In the genomic region with DNA sequence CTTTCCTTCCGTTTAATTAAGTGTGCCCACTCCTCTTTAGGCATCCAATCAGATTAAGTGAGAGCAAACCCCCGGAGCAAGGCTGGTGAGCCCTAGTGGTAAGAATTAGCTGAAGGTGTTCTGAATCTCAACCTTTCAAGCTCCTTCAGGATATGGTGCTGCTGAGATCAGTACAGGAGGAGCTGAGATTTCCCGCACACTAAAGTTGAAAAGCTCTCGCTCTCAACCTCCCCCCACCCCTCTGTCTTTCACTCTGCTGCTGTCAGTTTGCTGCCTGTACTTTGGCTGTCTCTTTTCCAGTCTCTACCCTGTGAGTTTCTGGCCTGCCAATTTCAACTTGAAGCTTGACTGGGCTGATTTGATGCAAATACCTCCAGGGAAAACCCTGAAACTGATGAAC, we compare ENCODE assay signal across 9 cellular contexts. TPM values are rescaled to one million over a fixed set of nuclear protein-coding genes. Genes with fewer than 3 reads are reported as not detected.
DNase-seq lines count a peak whose midpoint lies in the region; ATAC-seq and TF ChIP-seq lines count a peak whose summit lies in the region.
"Had no signal": no experiment of that assay in that cellular context is flagged by ENCODE, and none has a peak within 500 bp of the region (broad histone marks: within the 10 kb centered on the region; RNA-seq: fewer than 3 reads in every experiment).

No MANE protein-coding gene starts in this region.

- H3K9me3 ChIP-seq in endodermal cell (ENCODE audit: control insufficient read depth, low read length) (no peaks in the 10 kb centered on the region), mesenchymal stem cell (ENCODE audit: control insufficient read depth, low read length) (no peaks in the 10 kb centered on the region)

- H3K23ac ChIP-seq in mesenchymal stem cell (ENCODE audit: low read length in 2 of 2): peak overlapping the region in 1 of 2 experiments; percentile 40

- H3K4me3 Mint-ChIP-seq in endodermal cell: no peak overlapping the region

- no peak overlapping the region for H4K91ac ChIP-seq in mesenchymal stem cell (ENCODE audit: low read length)

- H3K79me1 ChIP-seq in mesenchymal stem cell (replicated peaks; ENCODE audit: low read length, poor library complexity, severe bottlenecking): peaks cover 17% of the 10 kb centered on the region

- peak overlapping the region; percentile 59 for H2BK5ac ChIP-seq in mesenchymal stem cell (ENCODE audit: low read depth, low read length, poor library complexity, severe bottlenecking)

- no peak overlapping the region for H3K9ac ChIP-seq in endodermal cell (ENCODE audit: extremely low read depth, low read length, poor library complexity, severe bottlenecking)
- H3K9ac ChIP-seq in mesenchymal stem cell (ENCODE audit: low read length): peak overlapping the region; percentile 98

- H3K27me3 Mint-ChIP-seq in endodermal cell (ENCODE audit: insufficient read depth): peaks cover 65% of the 10 kb centered on the region

- ATAC-seq in HG02885 (IDR thresholded peaks at IDR 0.05; ENCODE audit: poor library complexity, unreplicated experiment): no peak

- no peak overlapping the region for H2BK12ac ChIP-seq in mesenchymal stem cell (ENCODE audit: low read length in 2 of 2)

- H3K36me3 ChIP-seq in endodermal cell (ENCODE audit: control insufficient read depth, insufficient read depth, low read length) (no peaks in the 10 kb centered on the region), mesenchymal stem cell (ENCODE audit: control insufficient read depth in 1 of 2, insufficient read depth in 2 of 2, low read depth in 1 of 2, low read length in 2 of 2) (peaks cover 0 to 35% of the 10 kb centered on the region in 2 experiments)

- TF ChIP-seq CTCF in endodermal cell (conservative IDR thresholded peaks at IDR 0.05): peak; percentile 67

- H3K27ac Mint-ChIP-seq in endodermal cell: no peak overlapping the region

- no peak overlapping the region for H2BK15ac ChIP-seq in mesenchymal stem cell (ENCODE audit: low read depth, poor library complexity, severe bottlenecking)

- H3K4me1 ChIP-seq in endodermal cell (ENCODE audit: control insufficient read depth, insufficient read depth, low read length) (peaks cover 7% of the 10 kb centered on the region), mesenchymal stem cell (ENCODE audit: control insufficient read depth, insufficient read depth, low read depth, low read length) (peaks cover 10% of the 10 kb centered on the region)

- DNase-seq in NCI-H446 treated with DMSO at 0.1 percent for 48 hours (lab: John Stamatoyannopoulos, UW) (peak; percentile 35), endodermal cell (peak; percentile 71), mesenchymal stem cell (no peak), DMS153 (lab: John Stamatoyannopoulos, UW) (no peak), KG1 (lab: John Stamatoyannopoulos, UW) (no peak)
- no peak for DNase-seq in activated T-cell treated with anti-CD3 and anti-CD28 coated beads, Interleukin-2, amount 50 U/mL, for 48 hours
- DNase-seq: stimulated activated CD4-positive, alpha-beta T cell treated with anti-CD3 and anti-CD28 coated beads, Interleukin-4, amount 100 ng/mL, for 1 hour had no signal

- no peak overlapping the region for H2BK120ac ChIP-seq in mesenchymal stem cell (ENCODE audit: low read depth, low read length)

- H3K27ac ChIP-seq in endodermal cell (ENCODE audit: low read depth, low read length) (peak overlapping the region; percentile 62), mesenchymal stem cell (ENCODE audit: low read length, poor library complexity, severe bottlenecking) (no peak overlapping the region), temporal lobe (ENCODE audit: low read depth, low read length) (peak overlapping the region; percentile 99)

- no peak overlapping the region for H4K8ac ChIP-seq in mesenchymal stem cell (ENCODE audit: low read length)

- peak overlapping the region; percentile 67 for H2AK5ac ChIP-seq in mesenchymal stem cell (ENCODE audit: low read length, severe bottlenecking)

- WGBS in endodermal cell (ENCODE audit: insufficient coverage in 1 of 2, insufficient read length in 1 of 2), 2 experiments: 15 to 21% methylated on average over 2 to 4 of the region's 4 CpGs
- 43% methylated on average over 4 of the region's 4 CpGs for WGBS in mesenchymal stem cell

- no peak overlapping the region for H3K4ac ChIP-seq in mesenchymal stem cell (ENCODE audit: low read depth in 1 of 2, low read length in 2 of 2)

- H3K27me3 ChIP-seq in endodermal cell (ENCODE audit: control insufficient read depth, insufficient read depth, low read length, poor library complexity, severe bottlenecking): peaks cover 78% of the 10 kb centered on the region
- no peaks in the 10 kb centered on the region for H3K27me3 ChIP-seq in mesenchymal stem cell (ENCODE audit: control insufficient read depth in 1 of 2, insufficient read depth in 1 of 2, low read length in 2 of 2)

- H3K18ac ChIP-seq in mesenchymal stem cell (ENCODE audit: low read depth in 1 of 2, low read length in 2 of 2): no peak overlapping the region

- H3K14ac ChIP-seq in mesenchymal stem cell (ENCODE audit: low read length in 2 of 2): no peak overlapping the region

- no peak overlapping the region for H3K4me3 ChIP-seq in endodermal cell (ENCODE audit: low read length)
- H3K4me3 ChIP-seq in mesenchymal stem cell (ENCODE audit: insufficient read depth in 1 of 2, low read depth in 1 of 2, low read length in 2 of 2): peak overlapping the region in 1 of 2 experiments; percentile 54

- H3K9me3 Mint-ChIP-seq in endodermal cell: no peaks in the 10 kb centered on the region

- H3K4me2 ChIP-seq in mesenchymal stem cell (ENCODE audit: low read length, poor library complexity, severe bottlenecking): no peak overlapping the region

- H3K36me3 Mint-ChIP-seq in endodermal cell (ENCODE audit: low read depth): no peaks in the 10 kb centered on the region

- H2AFZ ChIP-seq in mesenchymal stem cell (ENCODE audit: low read depth, low read length): no peak overlapping the region

- H3K4me1 Mint-ChIP-seq in endodermal cell: peaks cover 46% of the 10 kb centered on the region

RNA-seq across cellular contexts. Expression of a gene that starts 15.7 kb away (rescaled TPM):
- total RNA-seq in endodermal cell (under 1 TPM; 0.29 to 0.31 TPM), temporal lobe (283 TPM)
- polyA plus RNA-seq in endodermal cell (2013, experiment 1 of 2): 68.2 TPM
- polyA plus RNA-seq in endodermal cell (2013, experiment 2 of 2): 65.4 TPM
- 62.5 TPM for polyA plus RNA-seq in mesenchymal stem cell (2013, experiment 1 of 2)
- polyA plus RNA-seq in mesenchymal stem cell (2013, experiment 2 of 2): 60.2 TPM

Comparison
In these comparisons a context has a peak if more than half of its experiments do, and no peak if none do; other contexts are left out.
1. DNase-seq: peak in NCI-H446 treated with DMSO at 0.1 percent for 48 hours (single experiment) and endodermal cell (single experiment); none in mesenchymal stem cell (single experiment), DMS153 (single experiment), activated T-cell treated with anti-CD3 and anti-CD28 coated beads, Interleukin-2, amount 50 U/mL, for 48 hours (0 of 2) and KG1 (single experiment).
2. RNA of a gene that starts 15.7 kb away (total RNA-seq): 283 TPM in temporal lobe (single experiment); 0.29 to 0.31 TPM in endodermal cell; every median in the first group is over 100 times any median in the second.